In genomic region chr16:78596996-78597422, GRCh38 we compare ENCODE assay signal across 22 cellular contexts.
"Had no signal": no experiment of that assay in that cellular context is flagged by ENCODE, and none has a peak within 500 bp of the region (broad histone marks: within the 10 kb centered on the region; RNA-seq: fewer than 3 reads in every experiment).

No MANE protein-coding gene starts in this region.

- DNase-seq: activated CD4-positive, alpha-beta memory T cell treated with anti-CD3 and anti-CD28 coated beads, Interleukin-2, amount 10 ng/mL, durations not matched to agents 7 days and 5 days; activated CD4-positive, alpha-beta T cell treated with anti-CD3 and anti-CD28 coated beads, Interleukin-2, amount 10 ng/mL, durations not matched to agents 7 days and 5 days; activated CD4-positive, CD25-positive, alpha-beta regulatory T cell; activated gamma-delta T cell; activated naive CD4-positive, alpha-beta T cell treated with anti-CD3 and anti-CD28 coated beads, Interleukin-2, amount 50 U/mL, for 16 hours; activated T-cell treated with anti-CD3 and anti-CD28 coated beads for 4 hours; activated T-cell treated with anti-CD3 and anti-CD28 coated beads, Interleukin-2, amount 50 U/mL, for 48 hours; aorta; caudate nucleus; KG1; NCI-H1048; NCI-H1694; NCI-H2029; NCI-H524 treated with DMSO at 0.1 percent for 48 hours; NCI-H82; T-cell; T-helper 2 cell; T1000 had no signal

- FAIRE-seq: TTC549 had no signal

- H3K36me3 ChIP-seq: breast epithelium had no signal

- H3K4me1 ChIP-seq: breast epithelium had no signal

- ATAC-seq: activated T-helper 17 cell treated with anti-CD3 and anti-CD28 coated beads, Interleukin-2, amount 50 U/mL, for 72 hours; T-cell had no signal

- H3K27me3 ChIP-seq: breast epithelium had no signal

- H3K27ac ChIP-seq: breast epithelium, SK-N-MC had no signal

- H3K9me3 ChIP-seq: breast epithelium had no signal

- H3K4me3 ChIP-seq: breast epithelium, SK-N-MC had no signal
